23 cellular contexts compared by ENCODE assay signal in the genomic region with DNA sequence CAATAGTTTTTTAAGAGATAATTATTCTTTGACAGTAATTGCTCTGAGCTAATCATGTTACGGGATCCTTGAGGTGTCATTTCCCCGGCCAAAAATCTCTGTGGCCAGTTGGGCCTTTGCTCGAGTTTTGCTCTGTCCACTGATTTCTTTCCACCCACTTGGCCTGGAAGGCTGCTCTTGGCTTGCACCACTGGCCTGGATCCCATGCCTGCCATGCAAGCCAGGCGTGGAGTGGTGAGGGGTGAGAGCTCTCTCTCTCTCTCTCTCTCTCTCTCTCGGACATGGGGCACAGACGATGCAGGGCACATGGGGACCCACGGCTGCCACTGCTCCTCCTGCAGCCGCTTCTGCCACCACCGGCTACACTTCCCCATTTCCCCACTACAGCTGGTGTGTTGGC.
"Had no signal": no experiment of that assay in that cellular context is flagged by ENCODE, and none has a peak within 500 bp of the region (broad histone marks: within the 10 kb centered on the region; RNA-seq: fewer than 3 reads in every experiment).

No MANE protein-coding gene starts in this region.

- FAIRE-seq: endothelial cell of umbilical vein had no signal

- H3K4me3 ChIP-seq: coronary artery, esophagus muscularis mucosa, gastroesophageal sphincter, pancreas, skin epidermis, spleen, testis, tibial artery, upper lobe of left lung, uterus had no signal

- H3K4me1 ChIP-seq: esophagus muscularis mucosa, foreskin keratinocyte, gastroesophageal sphincter, pancreas, spleen, testis, tibial artery, upper lobe of left lung, uterus had no signal

- H3K36me3 ChIP-seq: esophagus muscularis mucosa, gastroesophageal sphincter, neutrophil, pancreas, spleen, tibial artery, upper lobe of left lung, uterus had no signal

- H3K27me3 ChIP-seq: esophagus muscularis mucosa, foreskin keratinocyte, gastroesophageal sphincter, neutrophil, pancreas, spleen, testis, tibial artery, upper lobe of left lung, uterus had no signal

- ATAC-seq: foreskin keratinocyte; gastroesophageal sphincter; natural killer cell; pancreas; stimulated activated memory B cell treated with anti-CD40 and anti-IgM and Interleukin-4, amounts not matched to agents 10 μg/mL and 1 μg/mL and 100 μg/mL, for 72 hours; stimulated activated naive CD8-positive, alpha-beta T cell treated with anti-CD3 and anti-CD28 coated beads, Interleukin-15, Interleukin-2, amounts not matched to agents 100 U/mL and 50 U/mL, for 24 hours had no signal

- DNase-seq: dermis blood vessel endothelial cell; effector memory CD4-positive, alpha-beta T cell; foreskin keratinocyte; glutamatergic neuron; immature natural killer cell; islet precursor cell; natural killer cell; retina; spleen; stimulated activated CD4-positive, alpha-beta T cell treated with anti-CD3 and anti-CD28 coated beads, Interleukin-4, amount 100 ng/mL, for 4 hours; stimulated activated naive CD8-positive, alpha-beta T cell treated with anti-CD3 and anti-CD28 coated beads, Interleukin-15, Interleukin-2, amounts not matched to agents 100 U/mL and 50 U/mL, for 24 hours; testis; tibial artery; uterus had no signal

- H3K27ac ChIP-seq: coronary artery, esophagus muscularis mucosa, foreskin keratinocyte, gastroesophageal sphincter, neutrophil, pancreas, skin epidermis, spleen, testis, tibial artery, upper lobe of left lung, uterus had no signal

- H3K9me3 ChIP-seq: esophagus muscularis mucosa, gastroesophageal sphincter, neutrophil, pancreas, testis, tibial artery, upper lobe of left lung, uterus had no signal
